1 cellular context compared by ENCODE assay signal in the genomic region with DNA sequence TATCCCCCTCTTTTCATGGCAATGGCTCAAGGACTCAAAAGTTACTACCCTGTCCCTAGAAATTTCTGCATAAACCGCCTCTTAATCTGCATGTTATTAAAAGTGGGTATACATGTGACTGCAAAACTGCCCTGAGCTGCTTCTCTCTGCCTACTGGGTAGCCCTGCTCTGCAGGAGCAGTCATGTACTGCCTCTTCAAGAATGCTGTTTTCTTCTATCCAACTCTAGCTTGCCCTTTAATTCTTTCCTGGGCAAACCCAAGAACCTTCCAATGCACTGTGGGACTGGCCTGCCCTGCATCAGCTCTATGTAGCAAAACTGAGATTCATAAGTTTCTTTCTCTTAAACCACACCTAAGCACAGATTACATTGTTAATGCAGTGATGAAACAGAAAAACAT.
TF ChIP-seq lines count a peak whose summit lies in the region.

No MANE protein-coding gene starts in this region.

TF ChIP-seq in GM12878, 131 proteins besides CTCF, POLR2A, EP300 and RAD21 (continued from another document):
- TF ChIP-seq, protein P1, sequence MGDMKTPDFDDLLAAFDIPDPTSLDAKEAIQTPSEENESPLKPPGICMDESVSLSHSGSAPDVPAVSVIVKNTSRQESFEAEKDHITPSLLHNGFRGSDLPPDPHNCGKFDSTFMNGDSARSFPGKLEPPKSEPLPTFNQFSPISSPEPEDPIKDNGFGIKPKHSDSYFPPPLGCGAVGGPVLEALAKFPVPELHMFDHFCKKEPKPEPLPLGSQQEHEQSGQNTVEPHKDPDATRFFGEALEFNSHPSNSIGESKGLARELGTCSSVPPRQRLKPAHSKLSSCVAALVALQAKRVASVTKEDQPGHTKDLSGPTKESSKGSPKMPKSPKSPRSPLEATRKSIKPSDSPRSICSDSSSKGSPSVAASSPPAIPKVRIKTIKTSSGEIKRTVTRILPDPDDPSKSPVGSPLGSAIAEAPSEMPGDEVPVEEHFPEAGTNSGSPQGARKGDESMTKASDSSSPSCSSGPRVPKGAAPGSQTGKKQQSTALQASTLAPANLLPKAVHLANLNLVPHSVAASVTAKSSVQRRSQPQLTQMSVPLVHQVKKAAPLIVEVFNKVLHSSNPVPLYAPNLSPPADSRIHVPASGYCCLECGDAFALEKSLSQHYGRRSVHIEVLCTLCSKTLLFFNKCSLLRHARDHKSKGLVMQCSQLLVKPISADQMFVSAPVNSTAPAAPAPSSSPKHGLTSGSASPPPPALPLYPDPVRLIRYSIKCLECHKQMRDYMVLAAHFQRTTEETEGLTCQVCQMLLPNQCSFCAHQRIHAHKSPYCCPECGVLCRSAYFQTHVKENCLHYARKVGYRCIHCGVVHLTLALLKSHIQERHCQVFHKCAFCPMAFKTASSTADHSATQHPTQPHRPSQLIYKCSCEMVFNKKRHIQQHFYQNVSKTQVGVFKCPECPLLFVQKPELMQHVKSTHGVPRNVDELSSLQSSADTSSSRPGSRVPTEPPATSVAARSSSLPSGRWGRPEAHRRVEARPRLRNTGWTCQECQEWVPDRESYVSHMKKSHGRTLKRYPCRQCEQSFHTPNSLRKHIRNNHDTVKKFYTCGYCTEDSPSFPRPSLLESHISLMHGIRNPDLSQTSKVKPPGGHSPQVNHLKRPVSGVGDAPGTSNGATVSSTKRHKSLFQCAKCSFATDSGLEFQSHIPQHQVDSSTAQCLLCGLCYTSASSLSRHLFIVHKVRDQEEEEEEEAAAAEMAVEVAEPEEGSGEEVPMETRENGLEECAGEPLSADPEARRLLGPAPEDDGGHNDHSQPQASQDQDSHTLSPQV (IDR thresholded peaks at IDR 0.05) = no peak
- no peak for TF ChIP-seq MAX (IDR thresholded peaks at IDR 0.05; ENCODE audit: low read depth, low read length)
- no peak for TF ChIP-seq ATF3 (IDR thresholded peaks at IDR 0.05; ENCODE audit: borderline replicate concordance, extremely low read depth, low read depth, low read length)
- no peak for TF ChIP-seq RB1 (IDR thresholded peaks at IDR 0.05; ENCODE audit: borderline replicate concordance)
- TF ChIP-seq SMC3 (IDR thresholded peaks at IDR 0.05; ENCODE audit: borderline replicate concordance, low read length) = no peak
- no peak for TF ChIP-seq NRF1 (conservative IDR thresholded peaks at IDR 0.05; ENCODE audit: low read depth, low read length)
- TF ChIP-seq EED (IDR thresholded peaks at IDR 0.05; ENCODE audit: low read depth) = no peak
- TF ChIP-seq CBFB (IDR thresholded peaks at IDR 0.05; ENCODE audit: low read depth) = no peak
- no peak for TF ChIP-seq FOXM1 (IDR thresholded peaks at IDR 0.05; ENCODE audit: low read depth, low read length)
- no peak for TF ChIP-seq EZH2 (IDR thresholded peaks at IDR 0.05; ENCODE audit: borderline replicate concordance, control insufficient read depth, low read depth, low read length)
